In the genomic region with DNA sequence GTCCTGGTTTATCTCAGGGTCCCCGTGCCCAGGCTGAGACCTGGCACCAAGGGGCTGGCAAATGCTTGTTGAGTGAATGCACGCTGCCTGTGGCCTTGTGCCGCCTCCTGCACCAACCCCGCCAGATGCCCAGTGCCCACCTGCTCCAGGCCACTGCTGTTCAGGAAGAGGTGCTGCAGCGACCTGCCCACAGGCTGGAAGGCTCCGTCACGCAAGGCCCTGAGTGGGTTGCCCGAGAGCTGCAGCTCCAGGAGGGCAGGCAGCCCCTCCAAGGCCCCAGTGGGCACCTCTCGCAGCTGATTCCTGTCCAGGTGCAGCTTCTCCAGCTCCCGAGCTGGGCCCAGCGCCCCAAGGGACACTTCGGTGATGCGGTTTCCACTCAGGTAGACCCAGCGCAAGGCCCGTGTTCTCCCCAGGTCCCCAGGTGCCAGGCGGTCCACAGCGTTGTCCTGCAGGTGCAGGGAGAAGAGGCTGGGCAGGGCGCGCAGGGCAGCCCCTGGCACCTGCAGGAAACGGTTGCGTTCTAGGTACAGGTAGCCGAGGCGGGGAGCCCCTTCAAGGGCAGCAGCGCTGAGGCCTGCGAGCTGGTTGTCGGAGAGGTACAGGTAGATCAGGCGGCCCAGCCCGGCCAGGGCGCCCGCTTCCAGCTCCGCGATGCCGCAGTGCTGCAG, we compare ENCODE assay signal across 9 cellular contexts. TPM values are rescaled to one million over a fixed set of nuclear protein-coding genes. Genes with fewer than 3 reads are reported as not detected.
DNase-seq lines count a peak whose midpoint lies in the region; ATAC-seq and TF ChIP-seq lines count a peak whose summit lies in the region.
"Had no signal": no experiment of that assay in that cellular context is flagged by ENCODE, and none has a peak within 500 bp of the region (broad histone marks: within the 10 kb centered on the region; RNA-seq: fewer than 3 reads in every experiment).

No MANE protein-coding gene starts in this region.

- H3K36me3 ChIP-seq in BJ (ENCODE audit: control insufficient read depth, insufficient read depth, low read length), result no peaks in the 10 kb centered on the region

- peaks cover 18% of the 10 kb centered on the region for H3K4me1 Mint-ChIP-seq in dendritic cell treated with granulocyte-macrophage colony-stimulating factor and Interleukin-4, amounts not matched to agents 40 ng/mL and 50 ng/mL, for 4 days (ENCODE audit: low read depth)
- H3K4me1 Mint-ChIP-seq in natural killer cell, result peaks cover 5 to 13% of the 10 kb centered on the region in 2 donors

- peak overlapping the region; percentile 74 for H3K27ac Mint-ChIP-seq in dendritic cell treated with granulocyte-macrophage colony-stimulating factor and Interleukin-4, amounts not matched to agents 40 ng/mL and 50 ng/mL, for 4 days
- H3K27ac Mint-ChIP-seq in natural killer cell, result no peak overlapping the region

- CTCF ChIA-PET in BJ (lab: Yijun Ruan, JAX), result interaction anchor here (1.1 to 2.3 kb wide), 3 partner anchors 16 to 315 kb away, joined by 3 to 14 read pairs (median 3); no protein-coding TSS in a partner anchor

- no peak for TF ChIP-seq CTCF in BJ (IDR thresholded peaks at IDR 0.05; ENCODE audit: insufficient read depth, low read depth, low read length)
- no peak for TF ChIP-seq CTCF in natural killer cell (IDR thresholded peaks at IDR 0.05)
- TF ChIP-seq CTCF in foreskin fibroblast (IDR thresholded peaks at IDR 0.05; ENCODE audit: low read depth, low read length), result no peak

- POLR2A ChIA-PET in BJ (lab: Charles Lee), result no interaction called here

- ATAC-seq in natural killer cell (no peak), HG02678 (IDR thresholded peaks at IDR 0.05; ENCODE audit: unreplicated experiment) (no peak)

- peak overlapping the region; percentile 65 for H3K4me3 Mint-ChIP-seq in dendritic cell treated with granulocyte-macrophage colony-stimulating factor and Interleukin-4, amounts not matched to agents 40 ng/mL and 50 ng/mL, for 4 days
- peak overlapping the region; percentile 82 for H3K4me3 Mint-ChIP-seq in natural killer cell

- H3K9me3 Mint-ChIP-seq in dendritic cell treated with granulocyte-macrophage colony-stimulating factor and Interleukin-4, amounts not matched to agents 40 ng/mL and 50 ng/mL, for 4 days, result no peaks in the 10 kb centered on the region
- H3K9me3 Mint-ChIP-seq in natural killer cell, result no peaks in the 10 kb centered on the region

- H3K4me3 ChIP-seq in BJ (ENCODE audit: low read depth, low read length), result 0 out of 2 replicates have a peak overlapping the region, but pooled peaks have one; percentile 14
- H3K4me3 ChIP-seq in Jurkat, Clone E6-1 (ENCODE audit: low read length), result peak overlapping the region; percentile 39
- H3K4me3 ChIP-seq in foreskin fibroblast (ENCODE audit: low read depth in 1 of 2, low read length in 2 of 2), result peak overlapping the region in 1 of 2 donors; percentile 27

- no peaks in the 10 kb centered on the region for H3K36me3 Mint-ChIP-seq in dendritic cell treated with granulocyte-macrophage colony-stimulating factor and Interleukin-4, amounts not matched to agents 40 ng/mL and 50 ng/mL, for 4 days (ENCODE audit: low read depth)
- H3K36me3 Mint-ChIP-seq in natural killer cell, result no peaks in the 10 kb centered on the region

- intact Hi-C loops in dendritic cell treated with granulocyte-macrophage colony-stimulating factor and Interleukin-4, amounts not matched to agents 40 ng/mL and 50 ng/mL, for 4 days (cut with micrococcal nuclease), result no loop called here
- intact Hi-C loops in natural killer cell (cut with micrococcal nuclease), result loop anchor here (2.0 kb wide), 1 partner anchor 314 kb away; no protein-coding TSS in a partner anchor

- H3K27me3 ChIP-seq in BJ (ENCODE audit: control insufficient read depth, insufficient read depth, low read length), result no peaks in the 10 kb centered on the region

- DNase-seq in BJ (ENCODE audit: low read depth), result no peak
- no peak for DNase-seq in Jurkat, Clone E6-1 (ENCODE audit: low read depth, low spot score)
- no peak for DNase-seq in natural killer cell
- DNase-seq in C1 segment of cervical spinal cord (lab: John Stamatoyannopoulos, UW), result no peak
- DNase-seq in HuH-7.5 (ENCODE audit: low spot score), result no peak
- DNase-seq in foreskin fibroblast, result no peak
- DNase-seq: occipital lobe had no signal

- peaks cover 13% of the 10 kb centered on the region for H3K27me3 Mint-ChIP-seq in dendritic cell treated with granulocyte-macrophage colony-stimulating factor and Interleukin-4, amounts not matched to agents 40 ng/mL and 50 ng/mL, for 4 days
- H3K27me3 Mint-ChIP-seq in natural killer cell (ENCODE audit: low read depth in 2 of 2), result peaks cover 0 to 3% of the 10 kb centered on the region in 2 donors

RNA-seq across cellular contexts. Expression of gene CHADL, which starts 3.6 kb away (rescaled TPM):
- polyA plus RNA-seq in BJ (2011; rRNA removed), result 0.51 and 0.70 TPM in 2 replicates
- polyA minus RNA-seq in BJ (2011; rRNA and poly(A)+ RNA removed), result 0.09 TPM in 1 of 2 replicates, not detected in the other
- polyA plus RNA-seq in Jurkat, Clone E6-1 (2012; ENCODE audit: insufficient read depth, insufficient read length), result not detected
- 1 to 10 TPM in 1 of 3 donors, under 1 TPM in 2; 0.35 to 1.2 (median 0.36) TPM for total RNA-seq in natural killer cell

RNA-seq across cellular contexts. Expression of gene L3MBTL2, which starts 32.1 kb away (rescaled TPM):
- polyA plus RNA-seq in BJ (2011; rRNA removed), result 17.8 and 26.5 TPM in 2 replicates
- polyA minus RNA-seq in BJ (2011; rRNA and poly(A)+ RNA removed), result 17.1 and 24.8 TPM in 2 replicates
- polyA plus RNA-seq in Jurkat, Clone E6-1 (2012; ENCODE audit: insufficient read depth, insufficient read length), result 29.8 TPM
- total RNA-seq in natural killer cell, result 10 to 100 TPM; 25.2 to 32.1 (median 31.7) TPM

RNA-seq across cellular contexts. Expression of gene RANGAP1, which starts 48.8 kb away (rescaled TPM):
- polyA plus RNA-seq in BJ (2011; rRNA removed), result 88.5 and 145 TPM in 2 replicates
- polyA minus RNA-seq in BJ (2011; rRNA and poly(A)+ RNA removed), result 77.3 and 124 TPM in 2 replicates
- polyA plus RNA-seq in Jurkat, Clone E6-1 (2012; ENCODE audit: insufficient read depth, insufficient read length), result 91.4 TPM
- 10 to 100 TPM; 44.0 to 54.2 (median 54.0) TPM for total RNA-seq in natural killer cell
